Comparison of ENCODE assay signal across 8 cellular contexts in the genomic region with DNA sequence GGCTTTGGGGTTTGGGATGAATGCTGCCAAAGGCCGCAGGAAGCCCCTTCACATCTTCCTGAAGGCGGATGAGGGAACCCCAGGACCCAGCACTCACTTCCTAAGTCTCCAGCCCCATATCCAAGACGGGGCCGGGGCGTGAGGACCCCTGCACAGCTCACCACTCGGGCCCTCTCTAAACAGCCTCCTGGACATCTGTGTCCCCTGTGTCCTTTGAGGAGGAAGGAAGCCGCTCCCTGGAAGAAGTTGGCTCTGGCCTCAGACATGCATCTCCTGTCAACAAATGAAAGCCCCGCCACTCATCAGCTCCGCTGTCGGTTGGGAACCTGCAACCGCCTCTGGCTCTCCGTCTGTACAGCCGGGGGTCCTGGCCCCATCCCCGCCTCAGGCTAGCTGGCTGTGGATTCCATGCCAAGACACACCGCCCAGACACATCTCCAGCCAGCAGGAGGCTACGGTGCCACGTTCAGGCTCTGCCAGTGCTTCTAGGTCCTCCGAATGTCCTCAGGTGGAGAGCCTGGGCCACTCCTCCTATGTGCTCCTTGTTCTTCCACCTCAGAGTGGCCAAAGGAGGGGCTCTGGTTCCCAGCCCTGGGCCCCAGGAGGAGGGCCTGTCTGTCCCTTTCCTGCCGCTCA.
DNase-seq lines count a peak whose midpoint lies in the region; ATAC-seq, FAIRE-seq and TF ChIP-seq lines count a peak whose summit lies in the region.

No MANE protein-coding gene starts in this region.

- no peak for ATAC-seq in T-cell (replicated peaks in 1 of 4)
- peak; percentile 29 to 59 (median 54) for ATAC-seq in psoas muscle
- ATAC-seq in GM18870 (IDR thresholded peaks at IDR 0.05; ENCODE audit: unreplicated experiment) = no peak

- TF ChIP-seq CTCF in GM12872 (IDR thresholded peaks at IDR 0.05; ENCODE audit: insufficient read depth, low read depth, low read length) (0 out of 3 replicates have a peak, but pooled peaks have one; percentile 7), fibroblast of pulmonary artery (IDR thresholded peaks at IDR 0.05; ENCODE audit: low read length, missing control alignments) (peak; percentile 37), psoas muscle (IDR thresholded peaks at IDR 0.05) (no peak)

- no peaks in the 10 kb centered on the region for H3K9me3 Mint-ChIP-seq in T-cell

- FAIRE-seq in GM12891 (lab: Jason Lieb, UNC) = no peak

- H3K4me3 ChIP-seq in fibroblast of pulmonary artery (replicated peaks; ENCODE audit: low read depth, low read length) (no peak overlapping the region), psoas muscle (no peak overlapping the region)

- intact Hi-C loops in psoas muscle (cut with DNase I) = no loop called here

- DNase-seq in T-cell (no peak), fibroblast of pulmonary artery (ENCODE audit: low read depth) (peak; percentile 49), psoas muscle (peak in 1 of 2 donors; percentile 58), NCI-H526 treated with DMSO at 0.1 percent for 48 hours (lab: John Stamatoyannopoulos, UW) (no peak), ureter (ENCODE audit: low spot score) (no peak), GM12891 (ENCODE audit: insufficient read length, low spot score) (no peak)

- peaks cover 5% of the 10 kb centered on the region for H3K36me3 Mint-ChIP-seq in T-cell

- peak overlapping the region; percentile 96 to 99 for H3K27ac Mint-ChIP-seq in T-cell

- CTCF ChIA-PET in T-cell (lab: Charles Lee) = no interaction called here

- H3K4me1 Mint-ChIP-seq in T-cell = peaks cover 61 to 66% (median 64%) of the 10 kb centered on the region in 3 donors

- no peaks in the 10 kb centered on the region for H3K9me3 ChIP-seq in psoas muscle

- peak overlapping the region in 1 of 3 donors; percentile 44 for H3K4me3 Mint-ChIP-seq in T-cell

- H3K4me1 ChIP-seq in psoas muscle = peaks cover 18% of the 10 kb centered on the region

- H3K36me3 ChIP-seq in psoas muscle (ENCODE audit: insufficient read depth in 1 of 2, low read depth in 1 of 2) = no peaks in the 10 kb centered on the region

- POLR2A ChIA-PET in T-cell (lab: Charles Lee) = interaction anchor here in 1 of 2 donors (0.7 kb wide), 1 partner anchor 19 kb away, joined by 3 read pairs; no protein-coding TSS in a partner anchor

- no peak for TF ChIP-seq POLR2A in GM12891 (IDR thresholded peaks at IDR 0.05; ENCODE audit: low read depth, low read length)

- H3K27me3 Mint-ChIP-seq in T-cell = no peaks in the 10 kb centered on the region

- 55 to 63% (median 57%) methylated on average over 18 to 19 of the region's 19 CpGs for WGBS in psoas muscle, 3 donors

- peak overlapping the region; percentile 76 for H3K27ac ChIP-seq in psoas muscle

- no peaks in the 10 kb centered on the region for H3K27me3 ChIP-seq in psoas muscle (ENCODE audit: insufficient read depth in 3 of 3, low read length in 2 of 3)

TF ChIP-seq in GM12891, 5 proteins besides CTCF, POLR2A, EP300 and RAD21:
- TF ChIP-seq POLR2AphosphoS5 (IDR thresholded peaks at IDR 0.05; ENCODE audit: low read depth, low read length) (no peak), POU2F2 (IDR thresholded peaks at IDR 0.05; ENCODE audit: low read depth, low read length) (no peak), SPI1 (IDR thresholded peaks at IDR 0.05; ENCODE audit: low read depth, low read length) (no peak), PAX5 (IDR thresholded peaks at IDR 0.05; ENCODE audit: insufficient read depth, low read length, severe bottlenecking) (no peak), TAF1 (IDR thresholded peaks at IDR 0.05; ENCODE audit: low read depth, low read length) (no peak)
TF ChIP-seq in GM12891: peak in this region for 0.

Comparison
In these comparisons a context has a peak if more than half of its experiments do, and no peak if none do; other contexts are left out.
1. ATAC-seq: peak in psoas muscle (4 of 4); none in T-cell (0 of 4) and GM18870 (single experiment).